ENCODE assay signal across 29 cellular contexts in the genomic region with DNA sequence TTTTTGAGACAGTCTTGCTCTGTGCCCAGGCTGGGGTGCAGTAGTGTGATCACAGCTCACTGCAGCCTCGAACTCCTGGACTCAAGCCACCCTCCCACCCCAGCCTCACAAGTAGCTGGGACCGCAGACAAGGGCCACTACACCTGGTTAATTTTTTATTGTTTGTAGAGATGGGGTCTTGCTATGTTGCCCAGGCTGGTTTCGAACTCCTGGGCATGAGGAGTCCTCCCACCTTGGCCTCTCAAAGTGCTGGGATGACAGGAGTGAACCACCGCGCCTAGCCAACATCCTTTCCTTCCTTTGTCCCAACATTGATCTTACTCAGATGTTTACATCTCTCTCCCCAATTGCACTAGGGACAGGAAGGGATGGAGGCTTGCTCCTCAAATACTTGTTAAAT. TPM values are rescaled to one million over a fixed set of nuclear protein-coding genes. Genes with fewer than 3 reads are reported as not detected.
DNase-seq lines count a peak whose midpoint lies in the region; ATAC-seq and TF ChIP-seq lines count a peak whose summit lies in the region.
"Had no signal": no experiment of that assay in that cellular context is flagged by ENCODE, and none has a peak within 500 bp of the region (broad histone marks: within the 10 kb centered on the region; RNA-seq: fewer than 3 reads in every experiment).

No MANE protein-coding gene starts in this region.

- peaks cover 45% of the 10 kb centered on the region for H3K4me1 ChIP-seq in left ventricle myocardium inferior
- H3K4me1 ChIP-seq in heart right ventricle = peaks cover 0 to 33% (median 17%) of the 10 kb centered on the region in 9 donors

- peak overlapping the region; percentile 5 for H3K27ac Mint-ChIP-seq in activated T-helper 17 cell treated with anti-CD3 and anti-CD28 coated beads, Interleukin-2, amount 50 U/mL, for 72 hours
- peak overlapping the region; percentile 66 for H3K27ac Mint-ChIP-seq in mesothelial cell of epicardium
- H3K27ac Mint-ChIP-seq in type B pancreatic cell = peak overlapping the region; percentile 62
- H3K27ac Mint-ChIP-seq: activated CD4-positive, alpha-beta T cell treated with anti-CD3 and anti-CD28 coated beads for 36 hours had no signal

- H3K4me3 Mint-ChIP-seq in activated T-helper 17 cell treated with anti-CD3 and anti-CD28 coated beads, Interleukin-2, amount 50 U/mL, for 72 hours = no peak overlapping the region
- H3K4me3 Mint-ChIP-seq in mesothelial cell of epicardium (no peak overlapping the region), type B pancreatic cell (peak overlapping the region; percentile 51)
- H3K4me3 Mint-ChIP-seq: activated CD4-positive, alpha-beta T cell treated with anti-CD3 and anti-CD28 coated beads for 36 hours; central memory CD8-positive, alpha-beta T cell had no signal

- H3K9me3 Mint-ChIP-seq in activated T-helper 17 cell treated with anti-CD3 and anti-CD28 coated beads, Interleukin-2, amount 50 U/mL, for 72 hours = no peaks in the 10 kb centered on the region
- H3K9me3 Mint-ChIP-seq in mesothelial cell of epicardium (no peaks in the 10 kb centered on the region), type B pancreatic cell (no peaks in the 10 kb centered on the region)
- H3K9me3 Mint-ChIP-seq: CD8-positive, alpha-beta memory T cell; central memory CD8-positive, alpha-beta T cell had no signal

- 86 to 88% methylated on average over 5 of the region's 5 CpGs for WGBS in heart right ventricle, 2 donors

- no peak for ATAC-seq in heart right ventricle
- ATAC-seq in activated T-helper 17 cell treated with anti-CD3 and anti-CD28 coated beads, Interleukin-2, amount 50 U/mL, for 72 hours (replicated peaks) = no peak
- no peak for ATAC-seq in HG02571 (IDR thresholded peaks at IDR 0.05; ENCODE audit: unreplicated experiment)
- ATAC-seq: activated CD4-positive, alpha-beta T cell treated with anti-CD3 and anti-CD28 coated beads for 36 hours; lower lobe of right lung had no signal

- no peaks in the 10 kb centered on the region for H3K27me3 Mint-ChIP-seq in activated T-helper 17 cell treated with anti-CD3 and anti-CD28 coated beads, Interleukin-2, amount 50 U/mL, for 72 hours
- H3K27me3 Mint-ChIP-seq in mesothelial cell of epicardium (ENCODE audit: low read depth) (no peaks in the 10 kb centered on the region), type B pancreatic cell (no peaks in the 10 kb centered on the region)
- H3K27me3 Mint-ChIP-seq: activated CD4-positive, alpha-beta T cell treated with anti-CD3 and anti-CD28 coated beads for 36 hours had no signal

- intact Hi-C loops in left ventricle myocardium inferior (cut with micrococcal nuclease) = loop anchor here (10.0 kb wide), 1 partner anchor 108 kb away; no protein-coding TSS in a partner anchor
- intact Hi-C loops in heart right ventricle (cut with DNase I) = loop anchor here in 7 of 10 donors (5.0 to 10.0 kb wide), 4 partner anchors 78 to 198 kb away; a partner anchor contains a TSS

- H3K4me1 Mint-ChIP-seq in activated T-helper 17 cell treated with anti-CD3 and anti-CD28 coated beads, Interleukin-2, amount 50 U/mL, for 72 hours = peaks cover 10% of the 10 kb centered on the region
- H3K4me1 Mint-ChIP-seq in mesothelial cell of epicardium (peaks cover 22% of the 10 kb centered on the region), type B pancreatic cell (ENCODE audit: unreplicated experiment) (peaks cover 30% of the 10 kb centered on the region)

- H3K36me3 ChIP-seq in left ventricle myocardium inferior (no peaks in the 10 kb centered on the region), heart right ventricle (no peaks in the 10 kb centered on the region)
- H3K36me3 ChIP-seq: lower lobe of right lung, MG63, thoracic aorta had no signal

- TF ChIP-seq CTCF in left ventricle myocardium inferior (IDR thresholded peaks at IDR 0.05; ENCODE audit: borderline replicate concordance) (no peak), heart right ventricle (IDR thresholded peaks at IDR 0.05) (no peak), mesothelial cell of epicardium (IDR thresholded peaks at IDR 0.05; ENCODE audit: unreplicated experiment) (no peak), type B pancreatic cell (conservative IDR thresholded peaks at IDR 0.05) (no peak)

- H3K27me3 ChIP-seq in left ventricle myocardium inferior (ENCODE audit: low read depth) (no peaks in the 10 kb centered on the region), heart right ventricle (peaks cover 0 to 25% (median 0%) of the 10 kb centered on the region in 7 donors)
- H3K27me3 ChIP-seq: MG63 had no signal

- DNase-seq in left ventricle myocardium inferior = no peak
- DNase-seq in heart right ventricle = no peak
- DNase-seq in mesothelial cell of epicardium (ENCODE audit: low spot score in 2 of 2, unreplicated experiment in 2 of 2) = no peak
- DNase-seq in type B pancreatic cell (ENCODE audit: extremely low spot score, unreplicated experiment) = no peak
- no peak for DNase-seq in activated naive CD4-positive, alpha-beta T cell treated with Interleukin-2 at 50 U/mL for 16 hours
- no peak for DNase-seq in superior temporal gyrus (ENCODE audit: extremely low spot score)
- DNase-seq: 8988T; activated CD4-positive, alpha-beta T cell treated with anti-CD3 and anti-CD28 coated beads for 36 hours; activated gamma-delta T cell; activated T-cell treated with anti-CD3 and anti-CD28 coated beads, Interleukin-2, amount 50 U/mL, for 1 hour; CD8-positive, alpha-beta memory T cell; DMS53; glutamatergic neuron; H7; KBM-7; kidney; lower lobe of right lung; MG63; NCI-H1417 treated with DMSO at 0.1 percent for 48 hours; NCI-H2081 treated with DMSO at 0.1 percent for 48 hours; NCI-H446; NCI-H774; RPMI8226; stimulated activated naive CD4-positive, alpha-beta T cell treated with Interleukin-2 at 50 U/mL for 16 hours; T-helper 2 cell had no signal

- H3K27ac ChIP-seq in left ventricle myocardium inferior (replicated peaks) = peak overlapping the region; percentile 94
- peak overlapping the region in 2 of 10 donors; percentile 91 to 93 for H3K27ac ChIP-seq in heart right ventricle
- H3K27ac ChIP-seq: lower lobe of right lung, thoracic aorta had no signal

- H3K9me3 ChIP-seq in left ventricle myocardium inferior (replicated peaks) (no peaks in the 10 kb centered on the region), heart right ventricle (no peaks in the 10 kb centered on the region)
- H3K9me3 ChIP-seq: lower lobe of right lung, MG63, thoracic aorta had no signal

- H3K4me3 ChIP-seq in left ventricle myocardium inferior (no peak overlapping the region), heart right ventricle (no peak overlapping the region)
- H3K4me3 ChIP-seq: lower lobe of right lung, MG63, thoracic aorta had no signal

- H3K36me3 Mint-ChIP-seq in activated T-helper 17 cell treated with anti-CD3 and anti-CD28 coated beads, Interleukin-2, amount 50 U/mL, for 72 hours (ENCODE audit: low read depth) = no peaks in the 10 kb centered on the region
- H3K36me3 Mint-ChIP-seq in mesothelial cell of epicardium (peaks cover 3% of the 10 kb centered on the region), type B pancreatic cell (peaks cover 3% of the 10 kb centered on the region)
- H3K36me3 Mint-ChIP-seq: CD8-positive, alpha-beta memory T cell had no signal

RNA-seq across cellular contexts. Expression of a gene that starts 3.3 kb away (rescaled TPM):
- total RNA-seq in left ventricle myocardium inferior (15.8 TPM), heart right ventricle (10 to 100 TPM; 11.7 to 36.6 (median 17.2) TPM), mesothelial cell of epicardium (73.3 to 84.0 TPM (median 80.8 TPM) in 3 replicates), type B pancreatic cell (ENCODE audit: low replicate concordance) (43.6 and 47.9 TPM in 2 replicates)
- 10 to 100 TPM; 22.1 TPM for polyA plus RNA-seq in heart right ventricle
- total RNA-seq in activated T-helper 17 cell treated with anti-CD3 and anti-CD28 coated beads, Interleukin-2, amount 50 U/mL, for 72 hours = 1 to 10 TPM in 1 of 2 donors, under 1 TPM in 1; 0.89 to 2.2 TPM
- polyA plus RNA-seq: CD8-positive, alpha-beta memory T cell had no signal

Comparison
In these comparisons a context has a peak if more than half of its experiments do, and no peak if none do; other contexts are left out.
1. H3K27ac Mint-ChIP-seq: peak in every context shown above with its lines; median percentile 66 in mesothelial cell of epicardium; 62 in type B pancreatic cell; 5 in activated T-helper 17 cell treated with anti-CD3 and anti-CD28 coated beads, Interleukin-2, amount 50 U/mL, for 72 hours.